ENCODE assay signal across 1 cellular context in genomic region chr5:57383093-57383861, GRCh38.
TF ChIP-seq lines count a peak whose summit lies in the region.

No MANE protein-coding gene starts in this region.

TF ChIP-seq in K562, 482 proteins besides CTCF, POLR2A, EP300 and RAD21 (continued from another document and continues in another):
- TF ChIP-seq NR0B1 (IDR thresholded peaks at IDR 0.05; ENCODE audit: partially characterized antibody) (no peak), HOMEZ (CRISPR knock-in tag; IDR thresholded peaks at IDR 0.05) (no peak), ZNF77 (CRISPR knock-in tag; IDR thresholded peaks at IDR 0.05) (no peak), ZNF175 (CRISPR knock-in tag; IDR thresholded peaks at IDR 0.05; ENCODE audit: low read depth) (no peak; the same call in 1 of the 2 replicates), STAG1 (CRISPR knock-in tag; IDR thresholded peaks at IDR 0.05; ENCODE audit: borderline replicate concordance) (no peak), CREBBP (IDR thresholded peaks at IDR 0.05; ENCODE audit: low read depth, low read length) (no peak), SPI1 (IDR thresholded peaks at IDR 0.05; ENCODE audit: borderline replicate concordance, low read depth, low read length) (no peak), CBFA2T3 (IDR thresholded peaks at IDR 0.05) (peak; percentile 79), SNRNP70 (optimal IDR thresholded peaks at IDR 0.05; ENCODE audit: low read depth, low read length) (no peak), VEZF1 (CRISPR knock-in tag; IDR thresholded peaks at IDR 0.05) (peak; percentile 49; the same call in 1 of the 2 replicates), GTF2F1 (IDR thresholded peaks at IDR 0.05; ENCODE audit: low read depth, low read length) (no peak), TCFL5 (CRISPR knock-in tag; conservative IDR thresholded peaks at IDR 0.05) (no peak), TAF15 (IDR thresholded peaks at IDR 0.05; ENCODE audit: low read depth, low read length) (no peak), TBL1XR1 (IDR thresholded peaks at IDR 0.05; ENCODE audit: low read length in 2 of 2) (peak in 1 of 2 experiments; percentile 83; a peak in 2 of 4 replicates), POU5F1 (IDR thresholded peaks at IDR 0.05; ENCODE audit: borderline replicate concordance, low read depth, low read length, partially characterized antibody) (no peak), LEF1 (IDR thresholded peaks at IDR 0.05) (peak; percentile 93), MXI1 (IDR thresholded peaks at IDR 0.05; ENCODE audit: low read depth, low read length) (no peak), DIDO1 (tag; IDR thresholded peaks at IDR 0.05; ENCODE audit: low read depth) (no peak), SOX6 (IDR thresholded peaks at IDR 0.05) (peak; percentile 79), LARP7 (IDR thresholded peaks at IDR 0.05) (no peak), GATAD2B (IDR thresholded peaks at IDR 0.05; ENCODE audit: borderline replicate concordance) (peak; percentile 21; the same call in 1 of the 2 replicates), ZNF239 (CRISPR knock-in tag; IDR thresholded peaks at IDR 0.05) (no peak; the same call in 1 of the 2 replicates), NR1H2 (CRISPR knock-in tag; IDR thresholded peaks at IDR 0.05) (no peak), DEAF1 (CRISPR knock-in tag; IDR thresholded peaks at IDR 0.05) (peak; percentile 30; the same call in 1 of the 2 replicates), ZNF583 (CRISPR knock-in tag; IDR thresholded peaks at IDR 0.05) (no peak), ZNF134 (CRISPR knock-in tag; conservative IDR thresholded peaks at IDR 0.05) (no peak), FOXJ3 (CRISPR knock-in tag; IDR thresholded peaks at IDR 0.05) (no peak), TEAD1 (CRISPR knock-in tag; IDR thresholded peaks at IDR 0.05) (peak in 1 of 2 experiments; percentile 12; a peak in 1 of 4 replicates), MGA (IDR thresholded peaks at IDR 0.05) (peak; percentile 57), FOXP1 (CRISPR knock-in tag; IDR thresholded peaks at IDR 0.05) (no peak), SMARCA5 (IDR thresholded peaks at IDR 0.05) (no peak), ZNF639 (CRISPR knock-in tag; conservative IDR thresholded peaks at IDR 0.05 in 1 of 2, IDR thresholded peaks at IDR 0.05 in 1 of 2) (no peak; a peak in 1 of 4 replicates), MAX (CRISPR knock-in tag; IDR thresholded peaks at IDR 0.05) (no peak), ZFPM2 (CRISPR knock-in tag; IDR thresholded peaks at IDR 0.05) (no peak), PATZ1 (CRISPR knock-in tag; IDR thresholded peaks at IDR 0.05; ENCODE audit: borderline replicate concordance) (no peak), KLF16 (IDR thresholded peaks at IDR 0.05) (peak; percentile 53; the same call in 1 of the 2 replicates), ELK1 (CRISPR knock-in tag; IDR thresholded peaks at IDR 0.05) (no peak), PRPF4 (IDR thresholded peaks at IDR 0.05; ENCODE audit: insufficient read depth, low read depth, low read length, poor library complexity, severe bottlenecking) (no peak)
